ENCODE assay signal across 17 cellular contexts in the genomic region with DNA sequence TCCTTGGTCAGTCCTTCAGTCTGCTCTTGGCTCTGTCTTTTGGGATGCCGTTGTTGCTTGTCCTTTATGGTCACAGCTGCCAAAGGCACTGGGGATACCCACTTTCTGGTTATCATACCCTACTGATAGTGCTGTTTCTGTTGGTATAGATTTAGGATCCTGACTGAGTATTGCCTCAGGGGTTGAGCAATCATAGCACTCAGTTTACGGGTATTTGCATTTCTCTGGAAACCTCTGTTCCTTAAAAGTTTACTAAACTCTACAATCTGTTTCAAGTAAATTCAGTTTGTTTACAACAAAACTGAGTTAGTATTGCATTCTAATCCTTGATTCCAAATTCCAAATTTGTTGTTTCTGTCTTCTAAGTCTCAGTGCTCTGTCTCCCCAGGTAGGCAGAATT. TPM values are rescaled to one million over a fixed set of nuclear protein-coding genes. Genes with fewer than 3 reads are reported as not detected.
A peak's percentile ranks its signal among the peaks of the same experiment; 100 is the strongest.
DNase-seq lines count a peak whose midpoint lies in the region; ATAC-seq and TF ChIP-seq lines count a peak whose summit lies in the region.
"Had no signal": no experiment of that assay in that cellular context is flagged by ENCODE, and none has a peak within 500 bp of the region (broad histone marks: within the 10 kb centered on the region; RNA-seq: fewer than 3 reads in every experiment).

No MANE protein-coding gene starts in this region.

- TF ChIP-seq CTCF in fibroblast of villous mesenchyme (IDR thresholded peaks at IDR 0.05; ENCODE audit: insufficient read depth, low read depth, low read length): no peak

- no peak overlapping the region for H3K4me3 ChIP-seq in fibroblast of villous mesenchyme (ENCODE audit: low read depth, low read length)

- ATAC-seq in HG03342 (IDR thresholded peaks at IDR 0.05; ENCODE audit: unreplicated experiment): no peak
- ATAC-seq: CD8-positive, alpha-beta T cell had no signal

- peak; percentile 39 for DNase-seq in SIG-M5 treated with dmso at 0.1 percent for 504 hours (lab: John Stamatoyannopoulos, UW; ENCODE audit: unreplicated experiment)
- DNase-seq in SIG-M5 (lab: John Stamatoyannopoulos, UW): no peak
- DNase-seq in MV-4-11 (lab: John Stamatoyannopoulos, UW): peak; percentile 16
- peak; percentile 56 for DNase-seq in fibroblast of villous mesenchyme (ENCODE audit: low read depth)
- DNase-seq in NCI-H774 (lab: John Stamatoyannopoulos, UW): no peak
- no peak for DNase-seq in NCI-H146 (lab: John Stamatoyannopoulos, UW)
- DNase-seq: ACHN; C1 segment of cervical spinal cord; CD8-positive, alpha-beta T cell; COR-L47; DMS153; DMS79 treated with DMSO at 0.1 percent for 48 hours; EL; GDM1; HCEC 1CT; HFFc6 had no signal

RNA-seq across cellular contexts. Expression of a gene that starts 17.4 kb away (rescaled TPM):
- total RNA-seq in fibroblast of villous mesenchyme: 16.8 and 18.1 TPM in 2 replicates

Comparison
In these comparisons a context has a peak if more than half of its experiments do, and no peak if none do; other contexts are left out.
1. DNase-seq: peak in SIG-M5 treated with dmso at 0.1 percent for 504 hours (single experiment), MV-4-11 (single experiment) and fibroblast of villous mesenchyme (single experiment); none in SIG-M5 (single experiment), NCI-H774 (single experiment) and NCI-H146 (single experiment).